ENCODE assay signal across 8 cellular contexts in the genomic region with DNA sequence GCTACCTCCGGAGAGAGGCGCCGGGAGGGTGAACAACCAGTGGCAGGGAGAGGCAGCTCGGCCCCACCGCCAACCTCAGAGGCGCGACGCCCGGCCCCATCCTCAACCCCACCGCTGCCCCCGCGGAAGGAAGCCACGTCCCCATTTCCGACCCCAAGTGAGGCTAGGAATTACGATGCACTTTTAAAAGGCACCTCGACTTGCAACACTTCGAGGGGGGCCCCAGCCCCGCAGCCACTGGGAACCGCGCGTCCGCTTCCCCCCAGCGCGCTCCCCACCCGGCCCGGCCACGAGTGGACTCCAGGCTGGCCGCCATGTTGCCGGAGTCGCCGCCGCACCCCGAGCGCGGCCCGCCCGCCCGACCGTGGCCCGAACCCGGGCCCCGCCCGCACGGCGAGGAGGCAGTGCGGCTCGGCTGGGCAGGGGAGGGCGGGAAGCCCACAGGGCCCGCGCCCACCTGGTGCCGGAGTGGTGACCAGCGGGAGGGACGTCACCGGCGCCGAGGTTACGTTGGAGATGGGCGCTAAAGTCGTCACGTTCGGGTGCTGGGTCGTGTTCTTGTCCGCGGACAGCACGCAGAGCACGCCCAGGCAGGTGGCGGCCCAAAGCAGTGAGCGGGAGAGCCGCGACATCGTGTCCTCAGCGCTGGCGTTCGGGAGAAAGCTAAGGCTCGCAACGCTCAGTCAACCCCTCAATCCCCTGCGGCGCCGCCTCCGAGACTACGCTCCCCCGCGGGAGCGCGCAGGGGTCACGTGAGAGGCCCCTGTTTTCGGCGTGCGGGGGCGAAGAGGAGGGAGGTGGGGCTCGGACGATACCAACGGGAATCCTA. TPM values are rescaled to one million over a fixed set of nuclear protein-coding genes. Genes with fewer than 3 reads are reported as not detected.
A peak's percentile ranks its signal among the peaks of the same experiment; 100 is the strongest.
DNase-seq lines count a peak whose midpoint lies in the region; FAIRE-seq and TF ChIP-seq lines count a peak whose summit lies in the region.

A gene (minus strand): TSS at position 721 of the 829 bp plus-strand sequence. CDS start 89 bp downstream, at position 632.

- H3K4me1 ChIP-seq in H1 (replicated peaks in 1 of 4; ENCODE audit: control insufficient read depth in 3 of 4, insufficient read depth in 4 of 4, low read length in 3 of 4): peaks cover 0 to 5% (median 0%) of the 10 kb centered on the region in 4 experiments; a peak in 2 of 7 replicates

- no peaks in the 10 kb centered on the region for H3K79me1 ChIP-seq in H1 (ENCODE audit: low read depth, low read length)

- H3K4me2 ChIP-seq in H1 (ENCODE audit: insufficient read depth in 1 of 2, low read depth in 2 of 2, low read length in 2 of 2): peak within 1 kb of the TSS; percentile 79 to 97

- peak; percentile 95 for DNase-seq in COLO829 (ENCODE audit: low spot score)
- peak; percentile 97 for DNase-seq in GM20000 (ENCODE audit: low spot score)
- peak; percentile 96 for DNase-seq in HT-29 (ENCODE audit: low spot score)
- peak; percentile 88 for DNase-seq in NOMO-1 treated with DMSO at 0.1 percent for 48 hours (lab: John Stamatoyannopoulos, UW; ENCODE audit: unreplicated experiment)
- peak; percentile 69 to 83 (median 76) for DNase-seq in activated CD8-positive, alpha-beta memory T cell treated with anti-CD3 and anti-CD28 coated beads for 48 hours (ENCODE audit: low read depth in 2 of 3, low spot score in 2 of 3)
- peak in 1 of 2 experiments; percentile 75 for DNase-seq in H1 (ENCODE audit: low read depth in 1 of 2, low spot score in 2 of 2)
- peak; percentile 97 for DNase-seq in mesenteric fat pad (ENCODE audit: low spot score)
- peak; percentile 90 for DNase-seq in stimulated activated CD8-positive, alpha-beta memory T cell treated with anti-CD3 and anti-CD28 coated beads, Interleukin-15, amount 100 ng/mL, for 1 hour (ENCODE audit: low read depth)

- H4K91ac ChIP-seq in H1 (replicated peaks; ENCODE audit: insufficient read length, low read length): peak within 1 kb of the TSS; percentile 100

- POLR2A ChIA-PET in H1 (lab: Charles Lee; ENCODE audit: partially characterized antibody): interaction anchor here (0.6 to 3.2 kb wide), 18 partner anchors 9 to 287 kb away, joined by 3 to 20 read pairs (median 4); a partner anchor contains a TSS

- peak; percentile 82 to 90 for TF ChIP-seq POLR2A in H1 (IDR thresholded peaks at IDR 0.05; ENCODE audit: control extremely low read depth in 1 of 2, low read depth in 2 of 2, low read length in 2 of 2)

- no peak for TF ChIP-seq EP300 in H1 (IDR thresholded peaks at IDR 0.05; ENCODE audit: borderline replicate concordance in 1 of 2, low read depth in 2 of 2, low read length in 2 of 2)

- H3K4ac ChIP-seq in H1 (replicated peaks; ENCODE audit: insufficient read length, low read depth, low read length): peak within 1 kb of the TSS; percentile 98

- H3K14ac ChIP-seq in H1 (ENCODE audit: insufficient read length): peak within 1 kb of the TSS; percentile 62

- peak within 1 kb of the TSS; percentile 100 for H4K8ac ChIP-seq in H1 (ENCODE audit: extremely low read depth, insufficient read depth, low read length)

- H2BK5ac ChIP-seq in H1 (ENCODE audit: low read depth, low read length): peak within 1 kb of the TSS; percentile 100

- H2BK15ac ChIP-seq in H1 (ENCODE audit: low read length): peak within 1 kb of the TSS; percentile 99; the same call in 1 of the 2 replicates

- H3K27me3 ChIP-seq in H1 (replicated peaks in 1 of 4; ENCODE audit: control insufficient read depth in 3 of 4, extremely low read depth in 1 of 4, insufficient read depth in 3 of 4, low read length in 3 of 4): no peaks in the 10 kb centered on the region

- no peak for TF ChIP-seq RAD21 in H1 (IDR thresholded peaks at IDR 0.05 in 1 of 2, conservative IDR thresholded peaks at IDR 0.05 in 1 of 2; ENCODE audit: low read depth in 2 of 2, low read length in 2 of 2)

- peak within 1 kb of the TSS; percentile 100 for H2BK12ac ChIP-seq in H1 (ENCODE audit: low read depth, low read length)

- H2AFZ ChIP-seq in H1 (ENCODE audit: low read length): peak within 1 kb of the TSS; percentile 99

- peak within 1 kb of the TSS; percentile 99 for H3K56ac ChIP-seq in H1 (replicated peaks; ENCODE audit: insufficient read length, low read depth, low read length)

- no peak within 1 kb of the TSS for H2AK5ac ChIP-seq in H1 (ENCODE audit: low read depth, low read length)

- H3K27ac ChIP-seq in H1 (ENCODE audit: low read depth, low read length): peak within 1 kb of the TSS; percentile 100

- 1% methylated on average over 62 of the region's 93 CpGs; no CpG with 5 or more reads in 1 of the 2 experiments for WGBS in H1 (ENCODE audit: extremely low coverage in 1 of 2, insufficient coverage in 1 of 2, insufficient read length in 1 of 2, insufficient replicate concordance in 2 of 2, low coverage in 1 of 2, low lambda C conversion rate in 2 of 2, missing lambda C conversion rate in 1 of 2), 2 experiments

- no peaks in the 10 kb centered on the region for H3K9me3 ChIP-seq in H1 (ENCODE audit: insufficient read depth in 2 of 2, low read depth in 1 of 2, low read length in 1 of 2)

- peak within 1 kb of the TSS; percentile 100 for H4K5ac ChIP-seq in H1 (ENCODE audit: insufficient read length, low read depth, low read length)

- no peak for FAIRE-seq in H1 (lab: Jason Lieb, UNC)

- H3K18ac ChIP-seq in H1 (ENCODE audit: extremely low read depth, low read length): peak within 1 kb of the TSS; percentile 100

- H3K23ac ChIP-seq in H1 (ENCODE audit: insufficient read length): no peak within 1 kb of the TSS

- peaks cover 5 to 7% of the 10 kb centered on the region in 2 experiments for H4K20me1 ChIP-seq in H1 (replicated peaks in 1 of 2; ENCODE audit: control insufficient read depth in 1 of 2, insufficient read depth in 2 of 2, low read length in 2 of 2)

- H3K9ac ChIP-seq in H1 (replicated peaks in 1 of 4; ENCODE audit: extremely low read depth in 1 of 4, low read depth in 3 of 4, low read length in 3 of 4): peak within 1 kb of the TSS; percentile 97 to 100 (median 100)

- H2BK20ac ChIP-seq in H1 (ENCODE audit: low read length): peak within 1 kb of the TSS; percentile 100; the same call in 1 of the 2 replicates

- H3K23me2 ChIP-seq in H1 (ENCODE audit: low read depth, low read length): peaks cover 2% of the 10 kb centered on the region; the same call in 1 of the 2 replicates

- CTCF ChIA-PET in H1 (lab: Charles Lee; ENCODE audit: partially characterized antibody): interaction anchor here (1.0 to 5.8 kb wide), 9 partner anchors 9 to 194 kb away, joined by 3 to 62 read pairs (median 5); no protein-coding TSS in a partner anchor

- peak within 1 kb of the TSS; percentile 99 for H2BK120ac ChIP-seq in H1 (replicated peaks; ENCODE audit: low read depth, low read length)

- peaks cover 20 to 48% of the 10 kb centered on the region in 2 experiments for H3K79me2 ChIP-seq in H1 (ENCODE audit: control insufficient read depth in 1 of 2, insufficient read depth in 2 of 2, low read length in 2 of 2)

- H3K36me3 ChIP-seq in H1 (ENCODE audit: control insufficient read depth in 2 of 4, insufficient read depth in 4 of 4, low read length in 3 of 4): peaks cover 2 to 16% (median 6%) of the 10 kb centered on the region in 4 experiments; a peak in 5 of 8 replicates

- H3K4me3 ChIP-seq in H1 (ENCODE audit: extremely low read depth in 1 of 4, insufficient read depth in 2 of 4, low read depth in 3 of 4, low read length in 4 of 4): peak within 1 kb of the TSS; percentile 67 to 94 (median 80)

- TF ChIP-seq CTCF in GM20000 (IDR thresholded peaks at IDR 0.05; ENCODE audit: extremely low read depth, missing control alignments) (no peak), H1 (IDR thresholded peaks at IDR 0.05; ENCODE audit: control extremely low read depth in 1 of 3, insufficient read depth in 1 of 3, low read depth in 1 of 3, low read length in 3 of 3) (no peak)

TF ChIP-seq in H1, 55 proteins besides CTCF, POLR2A, EP300 and RAD21 (continues in another document):
- TF ChIP-seq BRCA1 (IDR thresholded peaks at IDR 0.05; ENCODE audit: low read depth, low read length): no peak
- no peak for TF ChIP-seq RXRA (IDR thresholded peaks at IDR 0.05; ENCODE audit: insufficient read depth, low read depth, low read length)
- no peak for TF ChIP-seq SIRT6 (IDR thresholded peaks at IDR 0.05; ENCODE audit: low read length)
- no peak for TF ChIP-seq CBX8 (IDR thresholded peaks at IDR 0.05; ENCODE audit: borderline replicate concordance, low read depth, low read length)
- TF ChIP-seq JUND (IDR thresholded peaks at IDR 0.05; ENCODE audit: low read length): no peak
- no peak; the same call in 1 of the 2 replicates for TF ChIP-seq SP1 (IDR thresholded peaks at IDR 0.05; ENCODE audit: low read depth, low read length)
- no peak for TF ChIP-seq CHD1 (IDR thresholded peaks at IDR 0.05; ENCODE audit: low read depth, low read length)
- no peak for TF ChIP-seq CTBP2 (IDR thresholded peaks at IDR 0.05; ENCODE audit: borderline replicate concordance, insufficient read depth, insufficient read length, low read length)
- no peak for TF ChIP-seq JUN (IDR thresholded peaks at IDR 0.05; ENCODE audit: low read depth, low read length)
- peak; percentile 65 for TF ChIP-seq KDM4A (IDR thresholded peaks at IDR 0.05; ENCODE audit: low read depth, low read length, severe bottlenecking)
- TF ChIP-seq, protein P1, sequence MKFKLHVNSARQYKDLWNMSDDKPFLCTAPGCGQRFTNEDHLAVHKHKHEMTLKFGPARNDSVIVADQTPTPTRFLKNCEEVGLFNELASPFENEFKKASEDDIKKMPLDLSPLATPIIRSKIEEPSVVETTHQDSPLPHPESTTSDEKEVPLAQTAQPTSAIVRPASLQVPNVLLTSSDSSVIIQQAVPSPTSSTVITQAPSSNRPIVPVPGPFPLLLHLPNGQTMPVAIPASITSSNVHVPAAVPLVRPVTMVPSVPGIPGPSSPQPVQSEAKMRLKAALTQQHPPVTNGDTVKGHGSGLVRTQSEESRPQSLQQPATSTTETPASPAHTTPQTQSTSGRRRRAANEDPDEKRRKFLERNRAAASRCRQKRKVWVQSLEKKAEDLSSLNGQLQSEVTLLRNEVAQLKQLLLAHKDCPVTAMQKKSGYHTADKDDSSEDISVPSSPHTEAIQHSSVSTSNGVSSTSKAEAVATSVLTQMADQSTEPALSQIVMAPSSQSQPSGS (IDR thresholded peaks at IDR 0.05; ENCODE audit: low read length): no peak
- TF ChIP-seq CHD2 (IDR thresholded peaks at IDR 0.05; ENCODE audit: low read length): peak; percentile 19; the same call in 1 of the 2 replicates

RNA-seq across cellular contexts. Expression of the gene that starts here (rescaled TPM):
- total RNA-seq in HT-29 (2014; rRNA removed; shearing (Covaris generic)): 120 and 123 TPM in 2 replicates
- total RNA-seq in H1 (2021; fragmentation: NEBNext Ultra II Directional; extraction: Animal tissue kit (Norgen Biotek cat#: 25700)): 90.1 and 94.3 TPM in 2 replicates
- 49.1 and 69.3 TPM in 2 replicates for polyA plus RNA-seq in H1 (2011; rRNA removed)
- polyA plus RNA-seq in H1 (2011; cell fraction: cytosol; rRNA removed): 63.1 TPM
- polyA plus RNA-seq in H1 (2011; cell fraction: nucleus; rRNA removed): 65.1 TPM
- 41.5 to 82.8 TPM (median 60.4 TPM) in 4 replicates for polyA plus RNA-seq in H1 (2012, experiment 1 of 2)
- polyA plus RNA-seq in H1 (2012, experiment 2 of 2): 10.3 TPM
- 105 TPM for polyA plus RNA-seq in H1 (2013, experiment 1 of 2)
- 110 TPM for polyA plus RNA-seq in H1 (2013, experiment 2 of 2)
- 92.1 and 121 TPM in 2 replicates for polyA minus RNA-seq in H1 (2011; rRNA and poly(A)+ RNA removed)
- 126 TPM for polyA minus RNA-seq in H1 (2011; cell fraction: cytosol; rRNA and poly(A)+ RNA removed)
- polyA minus RNA-seq in H1 (2011; cell fraction: nucleus; rRNA and poly(A)+ RNA removed): 78.8 TPM
- 323 TPM for total RNA-seq in mesenteric fat pad
